Comparison of ENCODE assay signal across 1 cellular context in the genomic region with DNA sequence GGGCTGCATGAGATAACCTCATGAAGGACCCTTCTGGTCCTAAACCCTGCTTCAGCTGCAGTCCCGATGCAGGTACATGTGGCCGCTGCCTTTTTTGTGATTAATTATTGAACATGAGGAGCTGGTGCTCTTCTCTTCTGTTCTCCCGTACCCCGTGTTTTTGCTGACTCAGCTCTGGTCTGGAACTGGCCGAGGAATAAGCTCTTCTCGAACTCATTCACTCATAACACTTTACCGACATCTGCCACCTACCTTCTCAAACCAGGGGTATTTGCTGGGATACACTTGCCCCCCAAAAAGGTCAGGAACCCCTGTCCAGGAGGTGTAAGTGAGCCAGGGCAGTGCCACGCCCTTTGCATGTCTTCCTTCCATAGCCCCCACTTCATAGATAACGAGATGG.
TF ChIP-seq lines count a peak whose summit lies in the region.

No MANE protein-coding gene starts in this region.

TF ChIP-seq in K562, 482 proteins besides CTCF, POLR2A, EP300 and RAD21 (continued from another document and continues in another):
- TF ChIP-seq, protein P1, sequence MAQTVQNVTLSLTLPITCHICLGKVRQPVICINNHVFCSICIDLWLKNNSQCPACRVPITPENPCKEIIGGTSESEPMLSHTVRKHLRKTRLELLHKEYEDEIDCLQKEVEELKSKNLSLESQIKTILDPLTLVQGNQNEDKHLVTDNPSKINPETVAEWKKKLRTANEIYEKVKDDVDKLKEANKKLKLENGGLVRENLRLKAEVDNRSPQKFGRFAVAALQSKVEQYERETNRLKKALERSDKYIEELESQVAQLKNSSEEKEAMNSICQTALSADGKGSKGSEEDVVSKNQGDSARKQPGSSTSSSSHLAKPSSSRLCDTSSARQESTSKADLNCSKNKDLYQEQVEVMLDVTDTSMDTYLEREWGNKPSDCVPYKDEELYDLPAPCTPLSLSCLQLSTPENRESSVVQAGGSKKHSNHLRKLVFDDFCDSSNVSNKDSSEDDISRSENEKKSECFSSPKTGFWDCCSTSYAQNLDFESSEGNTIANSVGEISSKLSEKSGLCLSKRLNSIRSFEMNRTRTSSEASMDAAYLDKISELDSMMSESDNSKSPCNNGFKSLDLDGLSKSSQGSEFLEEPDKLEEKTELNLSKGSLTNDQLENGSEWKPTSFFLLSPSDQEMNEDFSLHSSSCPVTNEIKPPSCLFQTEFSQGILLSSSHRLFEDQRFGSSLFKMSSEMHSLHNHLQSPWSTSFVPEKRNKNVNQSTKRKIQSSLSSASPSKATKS (CRISPR knock-in tag; IDR thresholded peaks at IDR 0.05), result no peak
- TF ChIP-seq, protein P2, sequence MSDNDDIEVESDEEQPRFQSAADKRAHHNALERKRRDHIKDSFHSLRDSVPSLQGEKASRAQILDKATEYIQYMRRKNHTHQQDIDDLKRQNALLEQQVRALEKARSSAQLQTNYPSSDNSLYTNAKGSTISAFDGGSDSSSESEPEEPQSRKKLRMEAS (CRISPR knock-in tag; IDR thresholded peaks at IDR 0.05), result no peak
- TF ChIP-seq ZNF830 (CRISPR knock-in tag; IDR thresholded peaks at IDR 0.05), result no peak
- no peak for TF ChIP-seq CHCHD3 (CRISPR knock-in tag; IDR thresholded peaks at IDR 0.05)
- no peak for TF ChIP-seq FUS (optimal IDR thresholded peaks at IDR 0.05; ENCODE audit: low read depth, low read length)
- no peak for TF ChIP-seq FOSL1 (tag; conservative IDR thresholded peaks at IDR 0.05)
- TF ChIP-seq ATF1 (CRISPR knock-in tag; IDR thresholded peaks at IDR 0.05), result no peak
- TF ChIP-seq ATF1 (tag; IDR thresholded peaks at IDR 0.05), result no peak
- TF ChIP-seq ZNF764 (CRISPR knock-in tag; IDR thresholded peaks at IDR 0.05; ENCODE audit: low read depth), result no peak
- TF ChIP-seq ZNF253 (CRISPR knock-in tag; conservative IDR thresholded peaks at IDR 0.05), result no peak
- no peak for TF ChIP-seq ZBTB49 (CRISPR knock-in tag; IDR thresholded peaks at IDR 0.05; ENCODE audit: borderline replicate concordance)
- no peak for TF ChIP-seq SMARCE1 (IDR thresholded peaks at IDR 0.05)
- TF ChIP-seq NCOR1 (IDR thresholded peaks at IDR 0.05), result no peak
- no peak for TF ChIP-seq STAG1 (CRISPR knock-in tag; IDR thresholded peaks at IDR 0.05; ENCODE audit: borderline replicate concordance)
- TF ChIP-seq ETV5 (CRISPR knock-in tag; IDR thresholded peaks at IDR 0.05; ENCODE audit: low read depth), result no peak
- no peak for TF ChIP-seq FOXA3 (CRISPR knock-in tag; conservative IDR thresholded peaks at IDR 0.05 in 1 of 2, IDR thresholded peaks at IDR 0.05 in 1 of 2)
- TF ChIP-seq ZC3H11A (IDR thresholded peaks at IDR 0.05; ENCODE audit: low read depth, low read length), result no peak
- TF ChIP-seq CEBPB (tag; IDR thresholded peaks at IDR 0.05), result no peak
- TF ChIP-seq ZNF408 (CRISPR knock-in tag; IDR thresholded peaks at IDR 0.05; ENCODE audit: low read depth), result no peak
- no peak for TF ChIP-seq HLTF (IDR thresholded peaks at IDR 0.05)
- no peak for TF ChIP-seq PHB (CRISPR knock-in tag; IDR thresholded peaks at IDR 0.05)
- TF ChIP-seq ZNF140 (CRISPR knock-in tag; IDR thresholded peaks at IDR 0.05), result no peak
- no peak for TF ChIP-seq TCF7L2 (IDR thresholded peaks at IDR 0.05; ENCODE audit: low read depth, low read length)
- TF ChIP-seq ZKSCAN8 (CRISPR knock-in tag; IDR thresholded peaks at IDR 0.05), result no peak
- TF ChIP-seq MCM2 (IDR thresholded peaks at IDR 0.05; ENCODE audit: low read depth), result no peak
- no peak for TF ChIP-seq YY1 (IDR thresholded peaks at IDR 0.05; ENCODE audit: borderline replicate concordance in 1 of 3, control insufficient read depth in 1 of 3, extremely low read depth in 1 of 3, insufficient read depth in 3 of 3, insufficient read length in 1 of 3, insufficient replicate concordance in 2 of 3, low read depth in 1 of 3, low read length in 2 of 3)
- no peak for TF ChIP-seq ZNF785 (CRISPR knock-in tag; IDR thresholded peaks at IDR 0.05)
- TF ChIP-seq THAP12 (CRISPR knock-in tag; IDR thresholded peaks at IDR 0.05), result no peak
- TF ChIP-seq SIN3B (IDR thresholded peaks at IDR 0.05; ENCODE audit: low read depth), result no peak
- no peak for TF ChIP-seq CBX2 (IDR thresholded peaks at IDR 0.05; ENCODE audit: insufficient read depth, low read length, poor library complexity, severe bottlenecking)
- TF ChIP-seq ZBTB40 (IDR thresholded peaks at IDR 0.05), result no peak
- no peak for TF ChIP-seq ZBTB40 (CRISPR knock-in tag; IDR thresholded peaks at IDR 0.05)
- TF ChIP-seq ZNF274 (IDR thresholded peaks at IDR 0.05; ENCODE audit: borderline replicate concordance, low read depth, low read length), result no peak
- no peak for TF ChIP-seq GTF2E2 (tag; IDR thresholded peaks at IDR 0.05)
- TF ChIP-seq MCM3 (IDR thresholded peaks at IDR 0.05), result no peak
- no peak for TF ChIP-seq FOXK2 (conservative IDR thresholded peaks at IDR 0.05 in 1 of 2, IDR thresholded peaks at IDR 0.05 in 1 of 2; ENCODE audit: low read depth in 2 of 2)
- TF ChIP-seq ZKSCAN3 (CRISPR knock-in tag; IDR thresholded peaks at IDR 0.05), result no peak
- no peak for TF ChIP-seq THRAP3 (IDR thresholded peaks at IDR 0.05; ENCODE audit: borderline replicate concordance)
- TF ChIP-seq SRSF9 (IDR thresholded peaks at IDR 0.05; ENCODE audit: borderline replicate concordance, low read depth, low read length), result no peak
- no peak for TF ChIP-seq TSHZ1 (CRISPR knock-in tag; IDR thresholded peaks at IDR 0.05)
- no peak for TF ChIP-seq SRF (CRISPR knock-in tag; IDR thresholded peaks at IDR 0.05)
- no peak for TF ChIP-seq FIP1L1 (IDR thresholded peaks at IDR 0.05; ENCODE audit: low read depth, low read length, poor library complexity, severe bottlenecking)
